In genomic region chr15:31262901-31263671, GRCh38 we compare ENCODE assay signal across 7 cellular contexts.
DNase-seq lines count a peak whose midpoint lies in the region; ATAC-seq and TF ChIP-seq lines count a peak whose summit lies in the region.

No MANE protein-coding gene starts in this region.

- ATAC-seq in GM18907 (IDR thresholded peaks at IDR 0.05; ENCODE audit: unreplicated experiment), result peak; percentile 26
- ATAC-seq in activated naive CD8-positive, alpha-beta T cell treated with anti-CD3 and anti-CD28 coated beads, Interleukin-2, amount 10 ng/mL, durations not matched to agents 7 days and 5 days (ENCODE audit: low read depth), result no peak
- peak; percentile 73 for ATAC-seq in upper lobe of left lung (ENCODE audit: low FRiP score in 2 of 2)
- no peak for ATAC-seq in HG03565 (IDR thresholded peaks at IDR 0.05; ENCODE audit: unreplicated experiment)

- POLR2A ChIA-PET in activated naive CD8-positive, alpha-beta T cell treated with anti-CD3 and anti-CD28 coated beads, Interleukin-2, amount 10 ng/mL, durations not matched to agents 7 days and 5 days (lab: Charles Lee), result interaction anchor here (1.0 to 7.8 kb wide), 8 partner anchors 9 to 175 kb away, joined by 3 to 104 read pairs (median 4); partner anchors contain the start of gene KLF13

- H3K27ac Mint-ChIP-seq in activated naive CD8-positive, alpha-beta T cell treated with anti-CD3 and anti-CD28 coated beads, Interleukin-2, amount 10 ng/mL, durations not matched to agents 7 days and 5 days, result peak overlapping the region; percentile 99

- TF ChIP-seq CTCF in upper lobe of left lung (IDR thresholded peaks at IDR 0.05), result no peak

- H3K36me3 ChIP-seq in upper lobe of left lung, result no peaks in the 10 kb centered on the region

- peaks cover 37 to 55% (median 52%) of the 10 kb centered on the region in 4 donors for H3K4me1 ChIP-seq in upper lobe of left lung

- no peaks in the 10 kb centered on the region for H3K9me3 Mint-ChIP-seq in activated naive CD8-positive, alpha-beta T cell treated with anti-CD3 and anti-CD28 coated beads, Interleukin-2, amount 10 ng/mL, durations not matched to agents 7 days and 5 days

- no peak overlapping the region for H3K4me3 Mint-ChIP-seq in activated naive CD8-positive, alpha-beta T cell treated with anti-CD3 and anti-CD28 coated beads, Interleukin-2, amount 10 ng/mL, durations not matched to agents 7 days and 5 days

- H3K36me3 Mint-ChIP-seq in activated naive CD8-positive, alpha-beta T cell treated with anti-CD3 and anti-CD28 coated beads, Interleukin-2, amount 10 ng/mL, durations not matched to agents 7 days and 5 days, result peaks cover 2% of the 10 kb centered on the region

- no peaks in the 10 kb centered on the region for H3K27me3 Mint-ChIP-seq in activated naive CD8-positive, alpha-beta T cell treated with anti-CD3 and anti-CD28 coated beads, Interleukin-2, amount 10 ng/mL, durations not matched to agents 7 days and 5 days

- WGBS in upper lobe of left lung, 2 donors, result 66 to 80% methylated on average over 10 to 12 of the region's 12 CpGs

- TF ChIP-seq EP300 in upper lobe of left lung (IDR thresholded peaks at IDR 0.05), result peak in 1 of 4 donors; percentile 18

- DNase-seq in HUDEP-2 (lab: John Stamatoyannopoulos, UW; ENCODE audit: unreplicated experiment in 76 of 76) (peak in 39 of 76 experiments; percentile 10 to 64 (median 33)), kidney tubule cell (ENCODE audit: low spot score) (peak; percentile 98), upper lobe of left lung (peak in 1 of 2 donors; percentile 77), NCI-H1092 (lab: John Stamatoyannopoulos, UW) (no peak)
- peak; percentile 30 for DNase-seq in activated naive CD8-positive, alpha-beta T cell treated with anti-CD3 and anti-CD28 coated beads, Interleukin-2, amount 10 ng/mL, durations not matched to agents 7 days and 5 days

- TF ChIP-seq POLR2A in upper lobe of left lung (IDR thresholded peaks at IDR 0.05), result no peak

- no peaks in the 10 kb centered on the region for H3K9me3 ChIP-seq in upper lobe of left lung

- peaks cover 73% of the 10 kb centered on the region for H3K4me1 Mint-ChIP-seq in activated naive CD8-positive, alpha-beta T cell treated with anti-CD3 and anti-CD28 coated beads, Interleukin-2, amount 10 ng/mL, durations not matched to agents 7 days and 5 days

- H3K27ac ChIP-seq in upper lobe of left lung, result peak overlapping the region; percentile 82 to 89 (median 86)

- H3K4me3 ChIP-seq in upper lobe of left lung, result no peak overlapping the region

- no peaks in the 10 kb centered on the region for H3K27me3 ChIP-seq in upper lobe of left lung

Comparison
In these comparisons a context has a peak if more than half of its experiments do, and no peak if none do; other contexts are left out.
1. ATAC-seq: peak in GM18907 (single experiment) and upper lobe of left lung (2 of 2); none in activated naive CD8-positive, alpha-beta T cell treated with anti-CD3 and anti-CD28 coated beads, Interleukin-2, amount 10 ng/mL, durations not matched to agents 7 days and 5 days (single experiment) and HG03565 (single experiment).